Comparison of ENCODE assay signal across 2 cellular contexts in the genomic region with DNA sequence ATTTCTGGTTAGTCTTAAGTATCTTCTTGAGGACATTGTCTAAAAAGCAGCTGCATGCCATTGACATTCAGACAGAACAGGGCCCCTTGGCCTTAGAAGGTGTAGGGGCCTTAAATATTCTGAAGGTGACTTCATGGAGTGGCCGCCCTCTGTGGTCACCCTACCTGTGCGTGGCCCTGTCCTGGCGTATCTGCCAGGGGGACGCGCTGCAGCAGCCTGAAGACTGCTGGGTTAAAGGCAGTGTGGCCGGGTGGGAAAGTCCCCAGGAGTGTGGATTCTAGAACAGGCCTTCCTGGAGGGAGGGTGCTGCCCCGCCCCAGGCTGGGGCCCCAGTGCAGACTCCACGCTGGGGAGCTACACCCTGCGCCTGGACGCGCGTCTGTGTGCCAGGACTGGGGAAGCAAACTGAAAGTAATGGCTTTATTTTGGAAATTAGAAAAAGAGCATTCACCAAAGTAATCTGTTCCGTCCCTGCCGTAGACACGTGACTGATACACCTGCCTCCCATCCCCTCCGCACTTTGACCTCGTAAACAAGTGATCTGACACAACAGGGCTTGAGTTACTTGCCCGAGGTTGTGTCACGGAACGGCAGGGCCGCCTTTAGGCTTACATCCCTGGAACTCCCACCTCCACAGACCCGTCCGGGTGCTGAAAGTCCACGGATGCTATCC.
A peak's percentile ranks its signal among the peaks of the same experiment; 100 is the strongest.
TF ChIP-seq lines count a peak whose summit lies in the region.

No MANE protein-coding gene starts in this region.

TF ChIP-seq in K562, 482 proteins besides CTCF, POLR2A, EP300 and RAD21 (continued from another document and continues in another):
- TF ChIP-seq, protein P1, sequence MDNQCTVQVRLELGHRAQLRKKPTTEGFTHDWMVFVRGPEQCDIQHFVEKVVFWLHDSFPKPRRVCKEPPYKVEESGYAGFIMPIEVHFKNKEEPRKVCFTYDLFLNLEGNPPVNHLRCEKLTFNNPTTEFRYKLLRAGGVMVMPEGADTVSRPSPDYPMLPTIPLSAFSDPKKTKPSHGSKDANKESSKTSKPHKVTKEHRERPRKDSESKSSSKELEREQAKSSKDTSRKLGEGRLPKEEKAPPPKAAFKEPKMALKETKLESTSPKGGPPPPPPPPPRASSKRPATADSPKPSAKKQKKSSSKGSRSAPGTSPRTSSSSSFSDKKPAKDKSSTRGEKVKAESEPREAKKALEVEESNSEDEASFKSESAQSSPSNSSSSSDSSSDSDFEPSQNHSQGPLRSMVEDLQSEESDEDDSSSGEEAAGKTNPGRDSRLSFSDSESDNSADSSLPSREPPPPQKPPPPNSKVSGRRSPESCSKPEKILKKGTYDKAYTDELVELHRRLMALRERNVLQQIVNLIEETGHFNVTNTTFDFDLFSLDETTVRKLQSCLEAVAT (IDR thresholded peaks at IDR 0.05): no peak
- TF ChIP-seq HDAC8 (tag; IDR thresholded peaks at IDR 0.05) (no peak), SIX5 (IDR thresholded peaks at IDR 0.05; ENCODE audit: borderline replicate concordance in 1 of 2, insufficient read depth in 1 of 2, low read depth in 1 of 2, low read length in 2 of 2) (no peak), ZSCAN29 (IDR thresholded peaks at IDR 0.05) (0 out of 2 replicates have a peak, but pooled peaks have one; percentile 31), ZNF146 (CRISPR knock-in tag; IDR thresholded peaks at IDR 0.05; ENCODE audit: unreplicated experiment) (no peak), FOSL1 (tag; conservative IDR thresholded peaks at IDR 0.05) (no peak), ZNF175 (CRISPR knock-in tag; IDR thresholded peaks at IDR 0.05; ENCODE audit: low read depth) (no peak), HCFC1 (IDR thresholded peaks at IDR 0.05; ENCODE audit: low read depth, low read length) (no peak), POLR2AphosphoS5 (IDR thresholded peaks at IDR 0.05; ENCODE audit: control insufficient read depth, insufficient read depth, low read depth, low read length) (no peak), CEBPG (CRISPR knock-in tag; IDR thresholded peaks at IDR 0.05) (no peak), CEBPG (tag; conservative IDR thresholded peaks at IDR 0.05 in 1 of 2, IDR thresholded peaks at IDR 0.05 in 1 of 2) (no peak), NR2C2 (CRISPR knock-in tag; IDR thresholded peaks at IDR 0.05) (no peak), NR2C2 (tag; IDR thresholded peaks at IDR 0.05) (peak; percentile 52; the same call in 1 of the 2 replicates), FOXM1 (IDR thresholded peaks at IDR 0.05; ENCODE audit: low read depth) (no peak), FOXM1 (CRISPR knock-in tag; IDR thresholded peaks at IDR 0.05; ENCODE audit: low read depth) (no peak), RBM25 (IDR thresholded peaks at IDR 0.05; ENCODE audit: low read depth, low read length, severe bottlenecking) (no peak), MTA3 (IDR thresholded peaks at IDR 0.05; ENCODE audit: borderline replicate concordance) (no peak)
- TF ChIP-seq, protein P2, sequence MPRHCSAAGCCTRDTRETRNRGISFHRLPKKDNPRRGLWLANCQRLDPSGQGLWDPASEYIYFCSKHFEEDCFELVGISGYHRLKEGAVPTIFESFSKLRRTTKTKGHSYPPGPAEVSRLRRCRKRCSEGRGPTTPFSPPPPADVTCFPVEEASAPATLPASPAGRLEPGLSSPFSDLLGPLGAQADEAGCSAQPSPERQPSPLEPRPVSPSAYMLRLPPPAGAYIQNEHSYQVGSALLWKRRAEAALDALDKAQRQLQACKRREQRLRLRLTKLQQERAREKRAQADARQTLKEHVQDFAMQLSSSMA (CRISPR knock-in tag; IDR thresholded peaks at IDR 0.05): no peak
- TF ChIP-seq, protein P3, sequence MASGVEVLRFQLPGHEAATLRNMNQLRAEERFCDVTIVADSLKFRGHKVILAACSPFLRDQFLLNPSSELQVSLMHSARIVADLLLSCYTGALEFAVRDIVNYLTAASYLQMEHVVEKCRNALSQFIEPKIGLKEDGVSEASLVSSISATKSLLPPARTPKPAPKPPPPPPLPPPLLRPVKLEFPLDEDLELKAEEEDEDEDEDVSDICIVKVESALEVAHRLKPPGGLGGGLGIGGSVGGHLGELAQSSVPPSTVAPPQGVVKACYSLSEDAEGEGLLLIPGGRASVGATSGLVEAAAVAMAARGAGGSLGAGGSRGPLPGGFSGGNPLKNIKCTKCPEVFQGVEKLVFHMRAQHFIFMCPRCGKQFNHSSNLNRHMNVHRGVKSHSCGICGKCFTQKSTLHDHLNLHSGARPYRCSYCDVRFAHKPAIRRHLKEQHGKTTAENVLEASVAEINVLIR (CRISPR knock-in tag; IDR thresholded peaks at IDR 0.05): no peak
- TF ChIP-seq, protein P4, sequence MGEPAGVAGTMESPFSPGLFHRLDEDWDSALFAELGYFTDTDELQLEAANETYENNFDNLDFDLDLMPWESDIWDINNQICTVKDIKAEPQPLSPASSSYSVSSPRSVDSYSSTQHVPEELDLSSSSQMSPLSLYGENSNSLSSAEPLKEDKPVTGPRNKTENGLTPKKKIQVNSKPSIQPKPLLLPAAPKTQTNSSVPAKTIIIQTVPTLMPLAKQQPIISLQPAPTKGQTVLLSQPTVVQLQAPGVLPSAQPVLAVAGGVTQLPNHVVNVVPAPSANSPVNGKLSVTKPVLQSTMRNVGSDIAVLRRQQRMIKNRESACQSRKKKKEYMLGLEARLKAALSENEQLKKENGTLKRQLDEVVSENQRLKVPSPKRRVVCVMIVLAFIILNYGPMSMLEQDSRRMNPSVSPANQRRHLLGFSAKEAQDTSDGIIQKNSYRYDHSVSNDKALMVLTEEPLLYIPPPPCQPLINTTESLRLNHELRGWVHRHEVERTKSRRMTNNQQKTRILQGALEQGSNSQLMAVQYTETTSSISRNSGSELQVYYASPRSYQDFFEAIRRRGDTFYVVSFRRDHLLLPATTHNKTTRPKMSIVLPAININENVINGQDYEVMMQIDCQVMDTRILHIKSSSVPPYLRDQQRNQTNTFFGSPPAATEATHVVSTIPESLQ (CRISPR knock-in tag; IDR thresholded peaks at IDR 0.05): no peak
- TF ChIP-seq, protein P5, sequence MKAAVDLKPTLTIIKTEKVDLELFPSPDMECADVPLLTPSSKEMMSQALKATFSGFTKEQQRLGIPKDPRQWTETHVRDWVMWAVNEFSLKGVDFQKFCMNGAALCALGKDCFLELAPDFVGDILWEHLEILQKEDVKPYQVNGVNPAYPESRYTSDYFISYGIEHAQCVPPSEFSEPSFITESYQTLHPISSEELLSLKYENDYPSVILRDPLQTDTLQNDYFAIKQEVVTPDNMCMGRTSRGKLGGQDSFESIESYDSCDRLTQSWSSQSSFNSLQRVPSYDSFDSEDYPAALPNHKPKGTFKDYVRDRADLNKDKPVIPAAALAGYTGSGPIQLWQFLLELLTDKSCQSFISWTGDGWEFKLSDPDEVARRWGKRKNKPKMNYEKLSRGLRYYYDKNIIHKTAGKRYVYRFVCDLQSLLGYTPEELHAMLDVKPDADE (conservative IDR thresholded peaks at IDR 0.05; ENCODE audit: control insufficient read depth, low read depth, low read length): 0 out of 2 replicates have a peak, but pooled peaks have one; percentile 35

TF ChIP-seq in HepG2, 621 proteins besides CTCF, POLR2A, EP300 and RAD21 (continued from another document and continues in another):
- TF ChIP-seq, protein P6, sequence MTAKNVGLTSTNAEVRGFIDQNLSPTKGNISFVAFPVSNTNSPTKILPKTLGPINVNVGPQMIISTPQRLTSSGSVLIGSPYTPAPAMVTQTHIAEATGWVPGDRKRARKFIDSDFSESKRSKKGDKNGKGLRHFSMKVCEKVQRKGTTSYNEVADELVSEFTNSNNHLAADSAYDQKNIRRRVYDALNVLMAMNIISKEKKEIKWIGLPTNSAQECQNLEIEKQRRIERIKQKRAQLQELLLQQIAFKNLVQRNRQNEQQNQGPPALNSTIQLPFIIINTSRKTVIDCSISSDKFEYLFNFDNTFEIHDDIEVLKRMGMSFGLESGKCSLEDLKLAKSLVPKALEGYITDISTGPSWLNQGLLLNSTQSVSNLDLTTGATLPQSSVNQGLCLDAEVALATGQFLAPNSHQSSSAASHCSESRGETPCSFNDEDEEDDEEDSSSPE (CRISPR knock-in tag; IDR thresholded peaks at IDR 0.05): no peak
- TF ChIP-seq TBX3 (IDR thresholded peaks at IDR 0.05; ENCODE audit: borderline replicate concordance): peak; percentile 57; the same call in 1 of the 2 replicates
- no peak for TF ChIP-seq ZNF484 (CRISPR knock-in tag; IDR thresholded peaks at IDR 0.05; ENCODE audit: borderline replicate concordance, low read depth)
- no peak for TF ChIP-seq IKZF4 (CRISPR knock-in tag; IDR thresholded peaks at IDR 0.05; ENCODE audit: borderline replicate concordance, low read depth, not compliant biosample characterization)
- peak; percentile 72 for TF ChIP-seq SPEN (CRISPR knock-in tag; IDR thresholded peaks at IDR 0.05; ENCODE audit: low read depth)
- TF ChIP-seq ZNF329 (CRISPR knock-in tag; IDR thresholded peaks at IDR 0.05; ENCODE audit: low read depth): no peak
- TF ChIP-seq, protein P7, sequence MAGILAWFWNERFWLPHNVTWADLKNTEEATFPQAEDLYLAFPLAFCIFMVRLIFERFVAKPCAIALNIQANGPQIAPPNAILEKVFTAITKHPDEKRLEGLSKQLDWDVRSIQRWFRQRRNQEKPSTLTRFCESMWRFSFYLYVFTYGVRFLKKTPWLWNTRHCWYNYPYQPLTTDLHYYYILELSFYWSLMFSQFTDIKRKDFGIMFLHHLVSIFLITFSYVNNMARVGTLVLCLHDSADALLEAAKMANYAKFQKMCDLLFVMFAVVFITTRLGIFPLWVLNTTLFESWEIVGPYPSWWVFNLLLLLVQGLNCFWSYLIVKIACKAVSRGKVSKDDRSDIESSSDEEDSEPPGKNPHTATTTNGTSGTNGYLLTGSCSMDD (CRISPR knock-in tag; IDR thresholded peaks at IDR 0.05): no peak
- TF ChIP-seq, protein P8, sequence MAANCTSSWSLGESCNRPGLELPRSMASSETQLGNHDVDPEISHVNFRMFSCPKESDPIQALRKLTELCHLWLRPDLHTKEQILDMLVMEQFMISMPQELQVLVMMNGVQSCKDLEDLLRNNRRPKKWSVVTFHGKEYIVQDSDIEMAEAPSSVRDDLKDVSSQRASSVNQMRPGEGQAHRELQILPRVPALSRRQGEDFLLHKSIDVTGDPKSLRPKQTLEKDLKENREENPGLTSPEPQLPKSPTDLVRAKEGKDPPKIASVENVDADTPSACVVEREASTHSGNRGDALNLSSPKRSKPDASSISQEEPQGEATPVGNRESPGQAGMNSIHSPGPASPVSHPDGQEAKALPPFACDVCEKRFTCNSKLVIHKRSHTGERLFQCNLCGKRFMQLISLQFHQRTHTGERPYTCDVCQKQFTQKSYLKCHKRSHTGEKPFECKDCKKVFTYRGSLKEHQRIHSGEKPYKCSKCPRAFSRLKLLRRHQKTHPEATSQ (CRISPR knock-in tag; IDR thresholded peaks at IDR 0.05; ENCODE audit: borderline replicate concordance): no peak
- TF ChIP-seq, protein P9, sequence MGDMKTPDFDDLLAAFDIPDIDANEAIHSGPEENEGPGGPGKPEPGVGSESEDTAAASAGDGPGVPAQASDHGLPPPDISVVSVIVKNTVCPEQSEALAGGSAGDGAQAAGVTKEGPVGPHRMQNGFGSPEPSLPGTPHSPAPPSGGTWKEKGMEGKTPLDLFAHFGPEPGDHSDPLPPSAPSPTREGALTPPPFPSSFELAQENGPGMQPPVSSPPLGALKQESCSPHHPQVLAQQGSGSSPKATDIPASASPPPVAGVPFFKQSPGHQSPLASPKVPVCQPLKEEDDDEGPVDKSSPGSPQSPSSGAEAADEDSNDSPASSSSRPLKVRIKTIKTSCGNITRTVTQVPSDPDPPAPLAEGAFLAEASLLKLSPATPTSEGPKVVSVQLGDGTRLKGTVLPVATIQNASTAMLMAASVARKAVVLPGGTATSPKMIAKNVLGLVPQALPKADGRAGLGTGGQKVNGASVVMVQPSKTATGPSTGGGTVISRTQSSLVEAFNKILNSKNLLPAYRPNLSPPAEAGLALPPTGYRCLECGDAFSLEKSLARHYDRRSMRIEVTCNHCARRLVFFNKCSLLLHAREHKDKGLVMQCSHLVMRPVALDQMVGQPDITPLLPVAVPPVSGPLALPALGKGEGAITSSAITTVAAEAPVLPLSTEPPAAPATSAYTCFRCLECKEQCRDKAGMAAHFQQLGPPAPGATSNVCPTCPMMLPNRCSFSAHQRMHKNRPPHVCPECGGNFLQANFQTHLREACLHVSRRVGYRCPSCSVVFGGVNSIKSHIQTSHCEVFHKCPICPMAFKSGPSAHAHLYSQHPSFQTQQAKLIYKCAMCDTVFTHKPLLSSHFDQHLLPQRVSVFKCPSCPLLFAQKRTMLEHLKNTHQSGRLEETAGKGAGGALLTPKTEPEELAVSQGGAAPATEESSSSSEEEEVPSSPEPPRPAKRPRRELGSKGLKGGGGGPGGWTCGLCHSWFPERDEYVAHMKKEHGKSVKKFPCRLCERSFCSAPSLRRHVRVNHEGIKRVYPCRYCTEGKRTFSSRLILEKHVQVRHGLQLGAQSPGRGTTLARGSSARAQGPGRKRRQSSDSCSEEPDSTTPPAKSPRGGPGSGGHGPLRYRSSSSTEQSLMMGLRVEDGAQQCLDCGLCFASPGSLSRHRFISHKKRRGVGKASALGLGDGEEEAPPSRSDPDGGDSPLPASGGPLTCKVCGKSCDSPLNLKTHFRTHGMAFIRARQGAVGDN (CRISPR knock-in tag; IDR thresholded peaks at IDR 0.05): peak; percentile 95
- TF ChIP-seq LCORL (IDR thresholded peaks at IDR 0.05): no peak
- peak; percentile 87 for TF ChIP-seq LCORL (CRISPR knock-in tag; IDR thresholded peaks at IDR 0.05)
- TF ChIP-seq ZNF672 (CRISPR knock-in tag; IDR thresholded peaks at IDR 0.05): no peak
- TF ChIP-seq, protein P10, sequence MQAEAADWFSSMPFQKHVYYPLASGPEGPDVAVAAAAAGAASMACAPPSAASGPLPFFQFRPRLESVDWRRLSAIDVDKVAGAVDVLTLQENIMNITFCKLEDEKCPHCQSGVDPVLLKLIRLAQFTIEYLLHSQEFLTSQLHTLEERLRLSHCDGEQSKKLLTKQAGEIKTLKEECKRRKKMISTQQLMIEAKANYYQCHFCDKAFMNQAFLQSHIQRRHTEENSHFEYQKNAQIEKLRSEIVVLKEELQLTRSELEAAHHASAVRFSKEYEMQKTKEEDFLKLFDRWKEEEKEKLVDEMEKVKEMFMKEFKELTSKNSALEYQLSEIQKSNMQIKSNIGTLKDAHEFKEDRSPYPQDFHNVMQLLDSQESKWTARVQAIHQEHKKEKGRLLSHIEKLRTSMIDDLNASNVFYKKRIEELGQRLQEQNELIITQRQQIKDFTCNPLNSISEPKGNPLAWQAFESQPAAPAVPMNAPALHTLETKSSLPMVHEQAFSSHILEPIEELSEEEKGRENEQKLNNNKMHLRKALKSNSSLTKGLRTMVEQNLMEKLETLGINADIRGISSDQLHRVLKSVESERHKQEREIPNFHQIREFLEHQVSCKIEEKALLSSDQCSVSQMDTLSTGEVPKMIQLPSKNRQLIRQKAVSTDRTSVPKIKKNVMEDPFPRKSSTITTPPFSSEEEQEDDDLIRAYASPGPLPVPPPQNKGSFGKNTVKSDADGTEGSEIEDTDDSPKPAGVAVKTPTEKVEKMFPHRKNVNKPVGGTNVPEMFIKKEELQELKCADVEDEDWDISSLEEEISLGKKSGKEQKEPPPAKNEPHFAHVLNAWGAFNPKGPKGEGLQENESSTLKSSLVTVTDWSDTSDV (CRISPR knock-in tag; IDR thresholded peaks at IDR 0.05): no peak
- 0 out of 2 replicates have a peak, but pooled peaks have one; percentile 7 for TF ChIP-seq KLF6 (CRISPR knock-in tag; IDR thresholded peaks at IDR 0.05)
- TF ChIP-seq ZSCAN21 (CRISPR knock-in tag; IDR thresholded peaks at IDR 0.05; ENCODE audit: borderline replicate concordance): peak; percentile 66; the same call in 1 of the 2 replicates
- TF ChIP-seq ZNF746 (CRISPR knock-in tag; IDR thresholded peaks at IDR 0.05): peak; percentile 68
- TF ChIP-seq, protein P11, sequence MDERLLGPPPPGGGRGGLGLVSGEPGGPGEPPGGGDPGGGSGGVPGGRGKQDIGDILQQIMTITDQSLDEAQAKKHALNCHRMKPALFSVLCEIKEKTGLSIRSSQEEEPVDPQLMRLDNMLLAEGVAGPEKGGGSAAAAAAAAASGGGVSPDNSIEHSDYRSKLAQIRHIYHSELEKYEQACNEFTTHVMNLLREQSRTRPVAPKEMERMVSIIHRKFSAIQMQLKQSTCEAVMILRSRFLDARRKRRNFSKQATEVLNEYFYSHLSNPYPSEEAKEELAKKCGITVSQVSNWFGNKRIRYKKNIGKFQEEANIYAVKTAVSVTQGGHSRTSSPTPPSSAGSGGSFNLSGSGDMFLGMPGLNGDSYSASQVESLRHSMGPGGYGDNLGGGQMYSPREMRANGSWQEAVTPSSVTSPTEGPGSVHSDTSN (CRISPR knock-in tag; IDR thresholded peaks at IDR 0.05): no peak
- peak; percentile 82 for TF ChIP-seq SIN3A (IDR thresholded peaks at IDR 0.05; ENCODE audit: borderline replicate concordance, low read depth, low read length)
